Comparison of ENCODE assay signal across 9 cellular contexts in the genomic region with DNA sequence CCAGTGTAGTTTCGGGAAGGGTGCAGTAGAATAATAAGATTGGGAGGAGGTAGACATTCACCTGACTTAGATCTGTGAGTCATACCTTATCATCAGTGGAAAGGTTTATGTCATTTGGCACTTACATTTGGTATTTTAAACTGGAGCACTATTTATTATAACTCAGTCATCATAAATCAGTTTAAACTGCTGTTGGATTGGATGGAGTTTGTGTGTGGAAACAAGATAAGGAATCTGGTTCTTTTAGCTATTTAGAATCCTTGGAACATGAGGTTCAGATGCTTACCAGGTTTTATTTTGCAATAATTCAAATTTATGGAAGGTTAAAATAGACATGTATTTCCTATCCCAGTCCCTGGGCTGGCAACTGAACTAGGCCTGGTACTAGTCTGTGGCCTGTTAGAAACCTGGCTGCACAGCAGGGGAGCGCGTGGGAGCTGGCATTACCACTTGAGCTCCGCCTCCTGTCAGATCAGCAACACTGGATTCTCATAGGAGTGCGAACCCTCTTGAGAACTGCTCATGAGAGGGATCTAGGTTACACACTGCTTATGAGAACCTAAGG. TPM values are rescaled to one million over a fixed set of nuclear protein-coding genes. Genes with fewer than 3 reads are reported as not detected.
DNase-seq lines count a peak whose midpoint lies in the region; ATAC-seq lines count a peak whose summit lies in the region.
"Had no signal": no experiment of that assay in that cellular context is flagged by ENCODE, and none has a peak within 500 bp of the region (broad histone marks: within the 10 kb centered on the region; RNA-seq: fewer than 3 reads in every experiment).

No MANE protein-coding gene starts in this region.

- H3K9ac ChIP-seq in SK-N-MC (ENCODE audit: insufficient read length): no peak overlapping the region
- H3K9ac ChIP-seq: BLaER1 had no signal

- H3K27ac ChIP-seq in SK-N-MC: 0 out of 2 replicates have a peak overlapping the region, but pooled peaks have one; percentile 46
- H3K27ac ChIP-seq: BLaER1 had no signal

- H3K9me3 ChIP-seq in SK-N-MC (ENCODE audit: low read depth, low read length): no peaks in the 10 kb centered on the region
- H3K9me3 ChIP-seq: BLaER1 had no signal

- DNase-seq in activated CD4-positive, CD25-positive, alpha-beta regulatory T cell treated with anti-CD3 and anti-CD28 coated beads, Interleukin-2, amount 50 U/mL, for 72 hours: no peak
- DNase-seq in SK-N-MC (ENCODE audit: low read depth, low spot score) (no peak), left cardiac atrium (peak; percentile 50), NCI-H128 (lab: John Stamatoyannopoulos, UW; ENCODE audit: unreplicated experiment) (no peak), glomerular visceral epithelial cell (ENCODE audit: extremely low spot score) (no peak)
- peak; percentile 33 for DNase-seq in stimulated activated CD8-positive, alpha-beta memory T cell treated with anti-CD3 and anti-CD28 coated beads, Interleukin-4, amount 100 ng/mL, for 48 hours

- intact Hi-C loops in left cardiac atrium (cut with DNase I): no loop called here

- no peak overlapping the region for H3K4me3 ChIP-seq in SK-N-MC
- H3K4me3 ChIP-seq: BLaER1 had no signal

- peak; percentile 60 for ATAC-seq in activated CD4-positive, CD25-positive, alpha-beta regulatory T cell treated with anti-CD3 and anti-CD28 coated beads, Interleukin-2, amount 50 U/mL, for 24 hours
- peak; percentile 87 to 90 for ATAC-seq in left cardiac atrium
- no peak for ATAC-seq in HG03378 (IDR thresholded peaks at IDR 0.05; ENCODE audit: unreplicated experiment)

- H3K36me3 ChIP-seq in SK-N-MC (ENCODE audit: insufficient read depth, low read length): no peaks in the 10 kb centered on the region

RNA-seq across cellular contexts. Expression of gene ZFAND6, which starts 34.5 kb away (rescaled TPM):
- 10 to 100 TPM; 64.2 to 64.3 TPM for total RNA-seq in left cardiac atrium

RNA-seq across cellular contexts. Expression of gene FAH, which starts 58.9 kb away (rescaled TPM):
- 10 to 100 TPM; 41.0 to 46.7 TPM for total RNA-seq in left cardiac atrium

Comparison
In these comparisons a context has a peak if more than half of its experiments do, and no peak if none do; other contexts are left out.
1. DNase-seq: peak in left cardiac atrium (single experiment) and stimulated activated CD8-positive, alpha-beta memory T cell treated with anti-CD3 and anti-CD28 coated beads, Interleukin-4, amount 100 ng/mL, for 48 hours (single experiment); none in activated CD4-positive, CD25-positive, alpha-beta regulatory T cell treated with anti-CD3 and anti-CD28 coated beads, Interleukin-2, amount 50 U/mL, for 72 hours (single experiment), SK-N-MC (single experiment), NCI-H128 (single experiment) and glomerular visceral epithelial cell (single experiment).